20 cellular contexts compared by ENCODE assay signal in genomic region chr9:133035669-133036068, GRCh38. TPM values are rescaled to one million over a fixed set of nuclear protein-coding genes. Genes with fewer than 3 reads are reported as not detected.
DNase-seq lines count a peak whose midpoint lies in the region; ATAC-seq and TF ChIP-seq lines count a peak whose summit lies in the region.
"Had no signal": no experiment of that assay in that cellular context is flagged by ENCODE, and none has a peak within 500 bp of the region (broad histone marks: within the 10 kb centered on the region; RNA-seq: fewer than 3 reads in every experiment).

No MANE protein-coding gene starts in this region.

- H3K9me2 ChIP-seq in Loucy (replicated peaks; ENCODE audit: low read depth, low read length) = no peaks in the 10 kb centered on the region

- peak; percentile 10 for DNase-seq in amniotic epithelial cell (ENCODE audit: low read depth)
- peak; percentile 8 for DNase-seq in fibroblast of gingiva (ENCODE audit: low read depth)
- no peak for DNase-seq in gastrocnemius medialis
- no peak for DNase-seq in stimulated activated CD4-positive, alpha-beta T cell treated with anti-CD3 and anti-CD28 coated beads, Interleukin-4, amount 100 ng/mL, for 4 hours
- DNase-seq in cerebellum (ENCODE audit: low spot score) = no peak
- DNase-seq: C1 segment of cervical spinal cord; Calu3; CD8-positive, alpha-beta memory T cell; DMS153; Karpas-422; NCI-H1092 treated with DMSO at 0.1 percent for 48 hours; NCI-H1436 treated with DMSO at 0.1 percent for 48 hours; NCI-H1930; NCI-H2227 treated with DMSO at 0.1 percent for 48 hours; NCI-H510A; NCI-H748 treated with DMSO at 0.1 percent for 48 hours; Peyer's patch; SJCRH30 had no signal

- H3K4me3 ChIP-seq in Loucy (ENCODE audit: low read length, poor library complexity, severe bottlenecking) (no peak overlapping the region), gastrocnemius medialis (no peak overlapping the region)
- H3K4me3 ChIP-seq: Peyer's patch, SJCRH30 had no signal

- intact Hi-C loops in gastrocnemius medialis (cut with DNase I; ENCODE audit: low total_unique reads) = loop anchor here (10.0 kb wide), 1 partner anchor 429 kb away; no protein-coding TSS in a partner anchor

- peaks cover 44% of the 10 kb centered on the region for H3K4me1 ChIP-seq in Loucy (ENCODE audit: insufficient read depth, low read length, poor library complexity, severe bottlenecking)
- peaks cover 33 to 51% of the 10 kb centered on the region in 2 donors for H3K4me1 ChIP-seq in gastrocnemius medialis
- H3K4me1 ChIP-seq: SJCRH30 had no signal

- TF ChIP-seq POLR2A in gastrocnemius medialis (IDR thresholded peaks at IDR 0.05) = no peak

- H3K9me3 ChIP-seq in Loucy (ENCODE audit: insufficient read depth, low read depth, low read length) (no peaks in the 10 kb centered on the region), gastrocnemius medialis (no peaks in the 10 kb centered on the region)
- H3K9me3 ChIP-seq: Peyer's patch, SJCRH30 had no signal

- H4K20me1 ChIP-seq in Loucy (ENCODE audit: insufficient read depth, low read length, poor library complexity, severe bottlenecking) = peaks cover 49% of the 10 kb centered on the region

- peak overlapping the region; percentile 98 for H3K4me2 ChIP-seq in Loucy (ENCODE audit: low read depth, low read length, poor library complexity, severe bottlenecking)

- H3F3A ChIP-seq in Loucy (ENCODE audit: low read depth) = no peaks in the 10 kb centered on the region

- H3K36me3 ChIP-seq in Loucy (ENCODE audit: insufficient read depth, low read length) = peaks cover 4% of the 10 kb centered on the region; the same call in 1 of the 2 replicates
- no peaks in the 10 kb centered on the region for H3K36me3 ChIP-seq in gastrocnemius medialis
- H3K36me3 ChIP-seq: Peyer's patch had no signal

- peak overlapping the region; percentile 21 for H3K9ac ChIP-seq in Loucy (ENCODE audit: low read depth, low read length, poor library complexity, severe bottlenecking)

- in situ Hi-C loops in gastrocnemius medialis (cut with MboI; ENCODE audit: low sequenced_read_pairs in 4 of 4) = loop anchor here in 1 of 4 donors (5.0 kb wide), 1 partner anchor 117 kb away; no protein-coding TSS in a partner anchor

- no peak for TF ChIP-seq CTCF in Loucy (conservative IDR thresholded peaks at IDR 0.05; ENCODE audit: low read length)
- no peak for TF ChIP-seq CTCF in gastrocnemius medialis (IDR thresholded peaks at IDR 0.05 in 4 of 5, conservative IDR thresholded peaks at IDR 0.05 in 1 of 5)

- peak overlapping the region; percentile 6 to 46 (median 29) for H3K27ac ChIP-seq in gastrocnemius medialis
- H3K27ac ChIP-seq: Peyer's patch, SJCRH30 had no signal

- ATAC-seq in gastrocnemius medialis (peak in 1 of 2 donors; percentile 37), HG02759 (IDR thresholded peaks at IDR 0.05; ENCODE audit: unreplicated experiment) (no peak)

- no peak overlapping the region for H2AFZ ChIP-seq in Loucy (ENCODE audit: low read length)

- H3K27me3 ChIP-seq in Loucy (ENCODE audit: insufficient read depth, low read length, poor library complexity, severe bottlenecking) (no peaks in the 10 kb centered on the region), gastrocnemius medialis (no peaks in the 10 kb centered on the region)
- H3K27me3 ChIP-seq: Peyer's patch, SJCRH30 had no signal

- H3K79me2 ChIP-seq in Loucy (ENCODE audit: insufficient read depth, low read length) = peaks cover 97% of the 10 kb centered on the region

RNA-seq across cellular contexts. Expression of gene GTF3C5, which starts 4.9 kb away (rescaled TPM):
- total RNA-seq in gastrocnemius medialis (10 to 100 TPM; 48.1 to 55.3 (median 51.5) TPM), cerebellum (26.5 TPM)

RNA-seq across cellular contexts. Expression of gene CEL, which starts 26.1 kb away (rescaled TPM):
- 1 to 10 TPM in 1 of 4 donors, under 1 TPM in 1, not detected in 2; 0.13 to 1.8 TPM for total RNA-seq in gastrocnemius medialis
- 0.73 TPM for total RNA-seq in cerebellum

RNA-seq across cellular contexts. Expression of gene GFI1B, which starts 57.2 kb away (rescaled TPM):
- total RNA-seq in gastrocnemius medialis (not detected), cerebellum (0.09 TPM)
- total RNA-seq: Calu3; CD8-positive, alpha-beta memory T cell had no signal

Comparison
In these comparisons a context has a peak if more than half of its experiments do, and no peak if none do; other contexts are left out.
1. DNase-seq: peak in amniotic epithelial cell (single experiment) and fibroblast of gingiva (single experiment); none in gastrocnemius medialis (0 of 2), stimulated activated CD4-positive, alpha-beta T cell treated with anti-CD3 and anti-CD28 coated beads, Interleukin-4, amount 100 ng/mL, for 4 hours (0 of 2) and cerebellum (single experiment).